In the genomic region with DNA sequence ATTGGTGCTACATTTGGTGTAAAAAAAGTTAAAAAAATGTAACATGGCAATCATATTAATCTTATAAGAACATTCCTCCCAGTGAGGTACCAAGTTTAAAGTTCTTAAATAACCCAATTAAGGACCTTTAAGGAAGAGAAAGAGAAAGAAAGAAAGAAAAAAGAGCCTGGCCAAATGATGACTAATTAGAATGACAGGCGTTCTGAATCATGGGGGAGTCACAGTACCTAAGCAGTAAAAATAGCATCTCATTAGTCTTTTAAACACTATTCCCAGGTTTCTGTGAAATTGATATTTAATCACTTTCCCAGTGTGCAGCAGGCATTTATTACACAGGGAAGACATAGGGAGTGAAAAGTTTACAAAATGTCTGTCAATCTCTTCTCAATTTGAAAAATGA, we compare ENCODE assay signal across 25 cellular contexts.
DNase-seq lines count a peak whose midpoint lies in the region; ATAC-seq and TF ChIP-seq lines count a peak whose summit lies in the region.
"Had no signal": no experiment of that assay in that cellular context is flagged by ENCODE, and none has a peak within 500 bp of the region (broad histone marks: within the 10 kb centered on the region; RNA-seq: fewer than 3 reads in every experiment).

No MANE protein-coding gene starts in this region.

- CTCF ChIA-PET in HEK293T (lab: Yijun Ruan, JAX), result no interaction called here

- in situ Hi-C loops in transverse colon (cut with MboI; ENCODE audit: low pct_ligation_motif_present in 1 of 4, low pct_unique_long_range_greater_than_20kb in 1 of 4, low sequenced_read_pairs in 3 of 4), result no loop called here

- no peak for TF ChIP-seq POLR2A in transverse colon (IDR thresholded peaks at IDR 0.05)

- H3K27me3 ChIP-seq in RWPE2 (ENCODE audit: insufficient read depth, poor library complexity, severe bottlenecking) (no peaks in the 10 kb centered on the region), tibial artery (no peaks in the 10 kb centered on the region), transverse colon (no peaks in the 10 kb centered on the region)
- H3K27me3 ChIP-seq: heart left ventricle, Peyer's patch, SJSA1 had no signal

- intact Hi-C loops in tibial artery (cut with DNase I; ENCODE audit: low total_unique reads) (no loop called here), transverse colon (cut with DNase I; ENCODE audit: low total_unique reads) (no loop called here)

- POLR2A ChIA-PET in HEK293T (lab: Yijun Ruan, JAX), result no interaction called here

- TF ChIP-seq EP300 in transverse colon (IDR thresholded peaks at IDR 0.05; ENCODE audit: low read depth), result no peak

- DNase-seq in A172 (ENCODE audit: low spot score), result peak; percentile 46
- no peak for DNase-seq in HEK293T (ENCODE audit: extremely low spot score)
- no peak for DNase-seq in RWPE2 (ENCODE audit: low spot score)
- peak; percentile 42 for DNase-seq in fibroblast of mammary gland (ENCODE audit: low read depth)
- DNase-seq in HuH-7 (ENCODE audit: low spot score), result no peak
- DNase-seq in tibial artery, result no peak
- DNase-seq in activated CD4-positive, alpha-beta T cell treated with anti-CD3 and anti-CD28 coated beads, Interleukin-2, amount 50 U/mL, for 1 hour, result no peak
- no peak for DNase-seq in transverse colon
- DNase-seq: activated CD4-positive, alpha-beta T cell treated with anti-CD3 and anti-CD28 coated beads for 48 hours; activated naive CD4-positive, alpha-beta T cell treated with anti-CD3 and anti-CD28 coated beads, Interleukin-2, amount 10 ng/mL, durations not matched to agents 7 days and 5 days; activated T-cell treated with anti-CD3 and anti-CD28 coated beads, Interleukin-2, amount 50 U/mL, for 72 hours; amniotic stem cell; heart left ventricle; left colon; MM.1S; NCI-H2081 treated with DMSO at 0.1 percent for 48 hours; NK-92 treated with Interleukin-12 subunit alpha and Interleukin-12 subunit beta, amount 100 ng/mL, for 24 hours; Peyer's patch; stimulated activated CD4-positive, alpha-beta T cell treated with anti-CD3 and anti-CD28 coated beads, Interleukin-1b, Interleukin-23, amount 100 ng/mL, for 48 hours had no signal

- H3K4me3 ChIP-seq in RWPE2 (ENCODE audit: severe bottlenecking), result no peak overlapping the region
- no peak overlapping the region for H3K4me3 ChIP-seq in fibroblast of mammary gland (ENCODE audit: control insufficient read depth, low read depth, low read length)
- H3K4me3 ChIP-seq in tibial artery, result no peak overlapping the region
- no peak overlapping the region for H3K4me3 ChIP-seq in transverse colon
- H3K4me3 ChIP-seq: A549, GM12878, heart left ventricle, K562, Peyer's patch, prostate gland, SJSA1, skin epidermis had no signal

- H3K27ac ChIP-seq in RWPE2 (ENCODE audit: poor library complexity, severe bottlenecking) (no peak overlapping the region), tibial artery (no peak overlapping the region), transverse colon (no peak overlapping the region)
- H3K27ac ChIP-seq: A549, heart left ventricle, Peyer's patch, prostate gland, SJSA1, skin epidermis had no signal

- H3K36me3 ChIP-seq in RWPE2 (ENCODE audit: low read depth) (no peaks in the 10 kb centered on the region), tibial artery (no peaks in the 10 kb centered on the region), transverse colon (no peaks in the 10 kb centered on the region)
- H3K36me3 ChIP-seq: heart left ventricle, Peyer's patch, prostate gland, SJSA1 had no signal

- no peaks in the 10 kb centered on the region for H3K9me3 ChIP-seq in RWPE2 (ENCODE audit: severe bottlenecking)
- H3K9me3 ChIP-seq in tibial artery, result no peaks in the 10 kb centered on the region
- no peaks in the 10 kb centered on the region for H3K9me3 ChIP-seq in transverse colon
- H3K9me3 ChIP-seq: A549, heart left ventricle, Peyer's patch, prostate gland, SJSA1 had no signal

- peak; percentile 48; the same call in 1 of the 3 replicates for ATAC-seq in RWPE2 (ENCODE audit: low read depth)
- ATAC-seq: A549; activated T-cell treated with anti-CD3 and anti-CD28 coated beads, Interleukin-2, amount 50 U/mL, for 72 hours; GM12878; heart left ventricle; K562; left colon had no signal

- H3K4me1 ChIP-seq in RWPE2 (ENCODE audit: insufficient read depth, poor library complexity, severe bottlenecking), result no peaks in the 10 kb centered on the region
- no peaks in the 10 kb centered on the region for H3K4me1 ChIP-seq in tibial artery
- H3K4me1 ChIP-seq in transverse colon, result no peaks in the 10 kb centered on the region
- H3K4me1 ChIP-seq: A549, heart left ventricle, Peyer's patch, prostate gland, SJSA1 had no signal

- no peak for TF ChIP-seq CTCF in RWPE2 (IDR thresholded peaks at IDR 0.05; ENCODE audit: poor library complexity, severe bottlenecking)
- no peak for TF ChIP-seq CTCF in fibroblast of mammary gland (conservative IDR thresholded peaks at IDR 0.05; ENCODE audit: control insufficient read depth, insufficient read depth, low read depth, low read length)
- no peak for TF ChIP-seq CTCF in tibial artery (IDR thresholded peaks at IDR 0.05)
- no peak for TF ChIP-seq CTCF in transverse colon (IDR thresholded peaks at IDR 0.05)

- 42 to 50% methylated on average over 1 of the region's 1 CpG for WGBS in transverse colon (ENCODE audit: low coverage in 1 of 2), 2 donors

TF ChIP-seq in HEK293T, 16 proteins besides CTCF, POLR2A, EP300 and RAD21:
- TF ChIP-seq FOXM1 (IDR thresholded peaks at IDR 0.05; ENCODE audit: borderline replicate concordance), result no peak
- no peak for TF ChIP-seq BHLHE40 (IDR thresholded peaks at IDR 0.05; ENCODE audit: borderline replicate concordance)
- no peak for TF ChIP-seq NFRKB (IDR thresholded peaks at IDR 0.05)
- TF ChIP-seq HDGF (IDR thresholded peaks at IDR 0.05; ENCODE audit: borderline replicate concordance), result no peak
- TF ChIP-seq, protein P1, sequence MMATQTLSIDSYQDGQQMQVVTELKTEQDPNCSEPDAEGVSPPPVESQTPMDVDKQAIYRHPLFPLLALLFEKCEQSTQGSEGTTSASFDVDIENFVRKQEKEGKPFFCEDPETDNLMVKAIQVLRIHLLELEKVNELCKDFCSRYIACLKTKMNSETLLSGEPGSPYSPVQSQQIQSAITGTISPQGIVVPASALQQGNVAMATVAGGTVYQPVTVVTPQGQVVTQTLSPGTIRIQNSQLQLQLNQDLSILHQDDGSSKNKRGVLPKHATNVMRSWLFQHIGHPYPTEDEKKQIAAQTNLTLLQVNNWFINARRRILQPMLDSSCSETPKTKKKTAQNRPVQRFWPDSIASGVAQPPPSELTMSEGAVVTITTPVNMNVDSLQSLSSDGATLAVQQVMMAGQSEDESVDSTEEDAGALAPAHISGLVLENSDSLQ (IDR thresholded peaks at IDR 0.05), result peak; percentile 32; the same call in 1 of the 2 replicates
- TF ChIP-seq L3MBTL2 (conservative IDR thresholded peaks at IDR 0.05), result no peak
- no peak for TF ChIP-seq LEF1 (IDR thresholded peaks at IDR 0.05; ENCODE audit: borderline replicate concordance)

Comparison
In these comparisons a context has a peak if more than half of its experiments do, and no peak if none do; other contexts are left out.
1. DNase-seq: peak in A172 (single experiment) and fibroblast of mammary gland (single experiment); none in HEK293T (single experiment), RWPE2 (single experiment), HuH-7 (single experiment), tibial artery (0 of 2), activated CD4-positive, alpha-beta T cell treated with anti-CD3 and anti-CD28 coated beads, Interleukin-2, amount 50 U/mL, for 1 hour (single experiment) and transverse colon (single experiment).